ENCODE assay signal across 10 cellular contexts in genomic region chr14:100677152-100677924, GRCh38. TPM values are rescaled to one million over a fixed set of nuclear protein-coding genes. Genes with fewer than 3 reads are reported as not detected.
DNase-seq lines count a peak whose midpoint lies in the region; ATAC-seq and TF ChIP-seq lines count a peak whose summit lies in the region.
"Had no signal": no experiment of that assay in that cellular context is flagged by ENCODE, and none has a peak within 500 bp of the region (broad histone marks: within the 10 kb centered on the region; RNA-seq: fewer than 3 reads in every experiment).

No MANE protein-coding gene starts in this region.

- H3K36me3 Mint-ChIP-seq in HFFc6 (ENCODE audit: low read depth): no peaks in the 10 kb centered on the region
- H3K36me3 Mint-ChIP-seq: naive thymus-derived CD8-positive, alpha-beta T cell had no signal

- no peak overlapping the region for H3K4me3 Mint-ChIP-seq in HFFc6
- H3K4me3 Mint-ChIP-seq: naive thymus-derived CD8-positive, alpha-beta T cell had no signal

- intact Hi-C loops in heart right ventricle (cut with DNase I): no loop called here
- intact Hi-C loops in sciatic nerve (cut with DNase I): no loop called here

- H3K9me3 Mint-ChIP-seq in HFFc6: no peaks in the 10 kb centered on the region
- H3K9me3 Mint-ChIP-seq: naive thymus-derived CD8-positive, alpha-beta T cell had no signal

- peaks cover 20 to 56% (median 51%) of the 10 kb centered on the region in 9 donors for H3K4me1 ChIP-seq in heart right ventricle

- peak; percentile 39 for DNase-seq in HFFc6
- DNase-seq in RPMI7951 (ENCODE audit: low read depth): peak; percentile 49
- DNase-seq in heart right ventricle: peak; percentile 46 to 55
- peak; percentile 70 for DNase-seq in sciatic nerve (ENCODE audit: low spot score)
- DNase-seq in HPDE6-E6E7 (ENCODE audit: extremely low spot score): no peak
- no peak for DNase-seq in CD1c-positive myeloid dendritic cell (ENCODE audit: extremely low spot score)
- DNase-seq: activated CD4-positive, alpha-beta T cell treated with anti-CD3 and anti-CD28 coated beads, Interleukin-2, amount 50 U/mL, for 1 hour; naive thymus-derived CD8-positive, alpha-beta T cell had no signal

- no peak overlapping the region for H3K4me3 ChIP-seq in heart right ventricle

- no peaks in the 10 kb centered on the region for H3K36me3 ChIP-seq in heart right ventricle

- H3K27me3 ChIP-seq in heart right ventricle: peaks cover 0 to 40% (median 20%) of the 10 kb centered on the region in 7 donors

- peak overlapping the region; percentile 95 for H3K27ac Mint-ChIP-seq in HFFc6
- H3K27ac Mint-ChIP-seq: naive thymus-derived CD8-positive, alpha-beta T cell had no signal

- 36 to 47% methylated on average over 21 of the region's 21 CpGs for WGBS in heart right ventricle, 2 donors

- H3K4me1 Mint-ChIP-seq in HFFc6 (ENCODE audit: low read depth): peaks cover 78% of the 10 kb centered on the region

- H3K9me3 ChIP-seq in heart right ventricle: peaks cover 0 to 5% (median 0%) of the 10 kb centered on the region in 11 donors

- H3K27ac ChIP-seq in heart right ventricle: peak overlapping the region; percentile 35 to 85 (median 83)

- no peak; the same call in 1 of the 2 replicates for TF ChIP-seq CTCF in HFFc6 (IDR thresholded peaks at IDR 0.05)
- TF ChIP-seq CTCF in heart right ventricle (IDR thresholded peaks at IDR 0.05): no peak

- peaks cover 11% of the 10 kb centered on the region for H3K27me3 Mint-ChIP-seq in HFFc6 (ENCODE audit: insufficient read depth)

- ATAC-seq in heart right ventricle (peak; percentile 61 to 78 (median 70)), sciatic nerve (peak; percentile 62), HG02759 (IDR thresholded peaks at IDR 0.05; ENCODE audit: unreplicated experiment) (no peak), GM21367 (IDR thresholded peaks at IDR 0.05; ENCODE audit: unreplicated experiment) (no peak)
- ATAC-seq: naive thymus-derived CD8-positive, alpha-beta T cell had no signal

RNA-seq across cellular contexts. Expression of gene DLK1, which starts 49.4 kb away (rescaled TPM):
- total RNA-seq in HFFc6 (2021; fragmentation: NEBNext Ultra II Directional; extraction: Animal tissue kit (Norgen Biotek cat#: 25700)): not detected
- total RNA-seq in RPMI7951 (2014; rRNA removed; shearing (Covaris generic)): not detected in 2 replicates
- total RNA-seq in heart right ventricle: 10 to 100 TPM in 3 of 10 donors, 1 to 10 TPM in 7; 1.3 to 35.0 (median 7.4) TPM
- polyA plus RNA-seq in heart right ventricle: 1 to 10 TPM; 3.2 to 7.8 TPM
- 0.22 TPM for total RNA-seq in sciatic nerve
- total RNA-seq: naive thymus-derived CD8-positive, alpha-beta T cell had no signal
- polyA plus RNA-seq: naive thymus-derived CD8-positive, alpha-beta T cell had no signal

Comparison
In these comparisons a context has a peak if more than half of its experiments do, and no peak if none do; other contexts are left out.
1. DNase-seq: peak in HFFc6 (single experiment), RPMI7951 (single experiment), heart right ventricle (2 of 2) and sciatic nerve (single experiment); none in HPDE6-E6E7 (single experiment) and CD1c-positive myeloid dendritic cell (single experiment).
2. ATAC-seq: peak in heart right ventricle (8 of 8) and sciatic nerve (single experiment); none in HG02759 (single experiment) and GM21367 (single experiment).